16 cellular contexts compared by ENCODE assay signal in genomic region chr11:37511425-37511933, GRCh38.
DNase-seq lines count a peak whose midpoint lies in the region; ATAC-seq and TF ChIP-seq lines count a peak whose summit lies in the region.
"Had no signal": no experiment of that assay in that cellular context is flagged by ENCODE, and none has a peak within 500 bp of the region (broad histone marks: within the 10 kb centered on the region; RNA-seq: fewer than 3 reads in every experiment).

No MANE protein-coding gene starts in this region.

- H3K4me3 ChIP-seq in AG04450 (ENCODE audit: low read depth, low read length) (no peak overlapping the region), astrocyte of the cerebellum (ENCODE audit: low read depth, low read length) (no peak overlapping the region)
- H3K4me3 ChIP-seq: ovary had no signal

- peaks cover 21% of the 10 kb centered on the region for H3K4me1 ChIP-seq in foreskin keratinocyte

- peak; percentile 96 for ATAC-seq in foreskin keratinocyte
- ATAC-seq in left colon, result no peak
- ATAC-seq: activated naive CD4-positive, alpha-beta T cell treated with anti-CD3 and anti-CD28 coated beads, Interleukin-2, amount 50 U/mL, for 72 hours; Panc1 had no signal

- in situ Hi-C loops in astrocyte of the cerebellum (cut with HindIII; ENCODE audit: low sequenced_read_pairs), result no loop called here

- intact Hi-C loops in left colon (cut with DNase I, micrococcal nuclease), result no loop called here

- POLR2A ChIA-PET in AG04450 (lab: Yijun Ruan, JAX), result no interaction called here
- POLR2A ChIA-PET in HEK293T (lab: Yijun Ruan, JAX), result no interaction called here

- H3K9me3 ChIP-seq in AG04450 (ENCODE audit: control insufficient read depth, insufficient read depth, low read length), result no peaks in the 10 kb centered on the region
- H3K9me3 ChIP-seq: ovary had no signal

- H3K27me3 ChIP-seq in AG04450 (ENCODE audit: control insufficient read depth, insufficient read depth, low read length) (no peaks in the 10 kb centered on the region), foreskin keratinocyte (no peaks in the 10 kb centered on the region)
- H3K27me3 ChIP-seq: ovary had no signal

- DNase-seq in AG04450 (ENCODE audit: low read depth, low spot score), result no peak
- peak; percentile 61 for DNase-seq in M059J (ENCODE audit: low read depth)
- peak; percentile 34 for DNase-seq in astrocyte of the cerebellum (ENCODE audit: low read depth)
- DNase-seq in foreskin keratinocyte, result peak; percentile 87 to 91
- DNase-seq in NCI-H146 treated with DMSO at 0.1 percent for 48 hours (lab: John Stamatoyannopoulos, UW; ENCODE audit: unreplicated experiment), result no peak
- no peak for DNase-seq in midbrain (lab: John Stamatoyannopoulos, UW)
- no peak for DNase-seq in HEK293T (ENCODE audit: extremely low spot score)
- DNase-seq in left colon, result no peak
- DNase-seq: ACHN; activated CD8-positive, alpha-beta memory T cell treated with anti-CD3 and anti-CD28 coated beads, Interleukin-2, amount 50 U/mL, for 48 hours; Caco-2; NCI-H1048; ovary; T-helper 1 cell had no signal

- H3K27ac ChIP-seq in AG04450 (ENCODE audit: low read depth, low read length), result peak overlapping the region; percentile 33
- H3K27ac ChIP-seq in foreskin keratinocyte, result no peak overlapping the region
- H3K27ac ChIP-seq: ovary had no signal

- CTCF ChIA-PET in AG04450 (lab: Charles Lee), result no interaction called here
- CTCF ChIA-PET in HEK293T (lab: Yijun Ruan, JAX), result no interaction called here

- TF ChIP-seq CTCF in AG04450 (IDR thresholded peaks at IDR 0.05; ENCODE audit: low read depth, low read length), result no peak
- no peak for TF ChIP-seq CTCF in astrocyte of the cerebellum (IDR thresholded peaks at IDR 0.05; ENCODE audit: low read depth, low read length, missing control alignments)
- no peak for TF ChIP-seq CTCF in foreskin keratinocyte (conservative IDR thresholded peaks at IDR 0.05)

TF ChIP-seq in HEK293T, 16 proteins besides CTCF, POLR2A, EP300 and RAD21:
- TF ChIP-seq ELF4 (IDR thresholded peaks at IDR 0.05) (no peak), FOXK2 (IDR thresholded peaks at IDR 0.05) (no peak), ZNF384 (IDR thresholded peaks at IDR 0.05) (no peak), CTBP1 (IDR thresholded peaks at IDR 0.05; ENCODE audit: borderline replicate concordance) (no peak), LEF1 (IDR thresholded peaks at IDR 0.05; ENCODE audit: borderline replicate concordance) (no peak), FOXA1 (IDR thresholded peaks at IDR 0.05) (no peak), FOXM1 (IDR thresholded peaks at IDR 0.05; ENCODE audit: borderline replicate concordance) (no peak), ARNT (IDR thresholded peaks at IDR 0.05) (no peak), L3MBTL2 (conservative IDR thresholded peaks at IDR 0.05) (no peak), NFRKB (IDR thresholded peaks at IDR 0.05) (no peak), TARDBP (IDR thresholded peaks at IDR 0.05) (no peak), SUZ12 (IDR thresholded peaks at IDR 0.05) (no peak), BHLHE40 (IDR thresholded peaks at IDR 0.05; ENCODE audit: borderline replicate concordance) (no peak)
- TF ChIP-seq, protein P1, sequence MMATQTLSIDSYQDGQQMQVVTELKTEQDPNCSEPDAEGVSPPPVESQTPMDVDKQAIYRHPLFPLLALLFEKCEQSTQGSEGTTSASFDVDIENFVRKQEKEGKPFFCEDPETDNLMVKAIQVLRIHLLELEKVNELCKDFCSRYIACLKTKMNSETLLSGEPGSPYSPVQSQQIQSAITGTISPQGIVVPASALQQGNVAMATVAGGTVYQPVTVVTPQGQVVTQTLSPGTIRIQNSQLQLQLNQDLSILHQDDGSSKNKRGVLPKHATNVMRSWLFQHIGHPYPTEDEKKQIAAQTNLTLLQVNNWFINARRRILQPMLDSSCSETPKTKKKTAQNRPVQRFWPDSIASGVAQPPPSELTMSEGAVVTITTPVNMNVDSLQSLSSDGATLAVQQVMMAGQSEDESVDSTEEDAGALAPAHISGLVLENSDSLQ (IDR thresholded peaks at IDR 0.05), result no peak

Comparison
In these comparisons a context has a peak if more than half of its experiments do, and no peak if none do; other contexts are left out.
1. DNase-seq: peak in M059J (single experiment), astrocyte of the cerebellum (single experiment) and foreskin keratinocyte (2 of 2); none in AG04450 (single experiment), NCI-H146 treated with DMSO at 0.1 percent for 48 hours (single experiment), midbrain (single experiment), HEK293T (single experiment) and left colon (0 of 2).